1 cellular context compared by ENCODE assay signal in the genomic region with DNA sequence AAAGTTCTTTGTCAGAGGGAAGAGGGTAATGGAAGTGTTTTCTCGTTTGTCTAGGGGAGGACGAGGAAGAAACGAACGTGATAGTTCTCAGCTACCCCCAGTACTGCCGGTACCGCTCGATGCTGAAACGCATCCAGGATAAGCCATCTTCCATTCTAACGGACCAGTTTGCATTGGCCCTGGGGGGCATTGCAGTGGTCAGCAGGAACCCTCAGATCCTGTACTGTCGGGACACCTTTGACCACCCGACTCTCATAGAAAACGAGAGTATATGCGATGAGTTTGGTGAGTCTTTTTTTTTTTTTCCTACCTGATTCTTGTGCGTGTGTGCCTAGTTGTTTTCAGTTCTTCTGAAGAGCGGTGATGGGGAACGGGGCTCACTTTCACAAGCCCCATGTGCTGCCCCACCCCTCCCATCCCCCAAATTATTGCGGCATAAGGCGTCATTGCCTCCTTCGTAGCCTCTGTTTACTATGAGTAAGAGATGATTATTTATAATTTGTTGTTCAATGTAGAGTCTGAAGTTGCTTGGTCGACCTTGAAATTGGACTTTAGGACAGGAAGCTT.
A peak's percentile ranks its signal among the peaks of the same experiment; 100 is the strongest.
TF ChIP-seq lines count a peak whose summit lies in the region.

No MANE protein-coding gene starts in this region.

TF ChIP-seq in GM12878, 131 proteins besides CTCF, POLR2A, EP300 and RAD21 (continued from another document):
- TF ChIP-seq, protein P1, sequence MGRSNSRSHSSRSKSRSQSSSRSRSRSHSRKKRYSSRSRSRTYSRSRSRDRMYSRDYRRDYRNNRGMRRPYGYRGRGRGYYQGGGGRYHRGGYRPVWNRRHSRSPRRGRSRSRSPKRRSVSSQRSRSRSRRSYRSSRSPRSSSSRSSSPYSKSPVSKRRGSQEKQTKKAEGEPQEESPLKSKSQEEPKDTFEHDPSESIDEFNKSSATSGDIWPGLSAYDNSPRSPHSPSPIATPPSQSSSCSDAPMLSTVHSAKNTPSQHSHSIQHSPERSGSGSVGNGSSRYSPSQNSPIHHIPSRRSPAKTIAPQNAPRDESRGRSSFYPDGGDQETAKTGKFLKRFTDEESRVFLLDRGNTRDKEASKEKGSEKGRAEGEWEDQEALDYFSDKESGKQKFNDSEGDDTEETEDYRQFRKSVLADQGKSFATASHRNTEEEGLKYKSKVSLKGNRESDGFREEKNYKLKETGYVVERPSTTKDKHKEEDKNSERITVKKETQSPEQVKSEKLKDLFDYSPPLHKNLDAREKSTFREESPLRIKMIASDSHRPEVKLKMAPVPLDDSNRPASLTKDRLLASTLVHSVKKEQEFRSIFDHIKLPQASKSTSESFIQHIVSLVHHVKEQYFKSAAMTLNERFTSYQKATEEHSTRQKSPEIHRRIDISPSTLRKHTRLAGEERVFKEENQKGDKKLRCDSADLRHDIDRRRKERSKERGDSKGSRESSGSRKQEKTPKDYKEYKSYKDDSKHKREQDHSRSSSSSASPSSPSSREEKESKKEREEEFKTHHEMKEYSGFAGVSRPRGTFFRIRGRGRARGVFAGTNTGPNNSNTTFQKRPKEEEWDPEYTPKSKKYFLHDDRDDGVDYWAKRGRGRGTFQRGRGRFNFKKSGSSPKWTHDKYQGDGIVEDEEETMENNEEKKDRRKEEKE (IDR thresholded peaks at IDR 0.05) = no peak
- peak; percentile 85 for TF ChIP-seq ATF7 (IDR thresholded peaks at IDR 0.05; ENCODE audit: low read depth)
- TF ChIP-seq NRF1 (conservative IDR thresholded peaks at IDR 0.05; ENCODE audit: low read depth, low read length) = no peak
- TF ChIP-seq YY1 (IDR thresholded peaks at IDR 0.05; ENCODE audit: low read depth, low read length) = peak; percentile 83
- TF ChIP-seq TCF3 (IDR thresholded peaks at IDR 0.05; ENCODE audit: borderline replicate concordance, insufficient read depth, low read depth, low read length) = peak; percentile 92
- peak; percentile 97 for TF ChIP-seq CREB1 (IDR thresholded peaks at IDR 0.05; ENCODE audit: low read depth)
- TF ChIP-seq, protein P2, sequence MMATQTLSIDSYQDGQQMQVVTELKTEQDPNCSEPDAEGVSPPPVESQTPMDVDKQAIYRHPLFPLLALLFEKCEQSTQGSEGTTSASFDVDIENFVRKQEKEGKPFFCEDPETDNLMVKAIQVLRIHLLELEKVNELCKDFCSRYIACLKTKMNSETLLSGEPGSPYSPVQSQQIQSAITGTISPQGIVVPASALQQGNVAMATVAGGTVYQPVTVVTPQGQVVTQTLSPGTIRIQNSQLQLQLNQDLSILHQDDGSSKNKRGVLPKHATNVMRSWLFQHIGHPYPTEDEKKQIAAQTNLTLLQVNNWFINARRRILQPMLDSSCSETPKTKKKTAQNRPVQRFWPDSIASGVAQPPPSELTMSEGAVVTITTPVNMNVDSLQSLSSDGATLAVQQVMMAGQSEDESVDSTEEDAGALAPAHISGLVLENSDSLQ (IDR thresholded peaks at IDR 0.05) = peak; percentile 8; the same call in 1 of the 2 replicates
- TF ChIP-seq BCL11A (IDR thresholded peaks at IDR 0.05; ENCODE audit: low read depth, low read length) = peak; percentile 95
- peak; percentile 88 for TF ChIP-seq TCF12 (IDR thresholded peaks at IDR 0.05; ENCODE audit: low read depth, low read length)
- TF ChIP-seq, protein P3, sequence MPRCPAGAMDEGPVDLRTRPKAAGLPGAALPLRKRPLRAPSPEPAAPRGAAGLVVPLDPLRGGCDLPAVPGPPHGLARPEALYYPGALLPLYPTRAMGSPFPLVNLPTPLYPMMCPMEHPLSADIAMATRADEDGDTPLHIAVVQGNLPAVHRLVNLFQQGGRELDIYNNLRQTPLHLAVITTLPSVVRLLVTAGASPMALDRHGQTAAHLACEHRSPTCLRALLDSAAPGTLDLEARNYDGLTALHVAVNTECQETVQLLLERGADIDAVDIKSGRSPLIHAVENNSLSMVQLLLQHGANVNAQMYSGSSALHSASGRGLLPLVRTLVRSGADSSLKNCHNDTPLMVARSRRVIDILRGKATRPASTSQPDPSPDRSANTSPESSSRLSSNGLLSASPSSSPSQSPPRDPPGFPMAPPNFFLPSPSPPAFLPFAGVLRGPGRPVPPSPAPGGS (IDR thresholded peaks at IDR 0.05; ENCODE audit: borderline replicate concordance, insufficient read depth, low read depth, low read length, poor library complexity, severe bottlenecking) = peak; percentile 68
- TF ChIP-seq BRCA1 (IDR thresholded peaks at IDR 0.05; ENCODE audit: low read depth, low read length) = no peak
- TF ChIP-seq JUND (IDR thresholded peaks at IDR 0.05; ENCODE audit: low read depth, low read length) = peak; percentile 65; the same call in 1 of the 2 replicates
- peak; percentile 59 for TF ChIP-seq DPF2 (IDR thresholded peaks at IDR 0.05)
- TF ChIP-seq MTA3 (IDR thresholded peaks at IDR 0.05; ENCODE audit: borderline replicate concordance, low read length) = peak; percentile 90; the same call in 1 of the 2 replicates
- no peak for TF ChIP-seq CBX3 (IDR thresholded peaks at IDR 0.05; ENCODE audit: borderline replicate concordance, low read depth)
- no peak for TF ChIP-seq RB1 (IDR thresholded peaks at IDR 0.05; ENCODE audit: borderline replicate concordance)
- TF ChIP-seq TBL1XR1 (IDR thresholded peaks at IDR 0.05; ENCODE audit: low read depth, low read length) = peak; percentile 90
- TF ChIP-seq POLR2AphosphoS5 (IDR thresholded peaks at IDR 0.05; ENCODE audit: low read length) = peak; percentile 86
- no peak for TF ChIP-seq MYB (IDR thresholded peaks at IDR 0.05; ENCODE audit: borderline replicate concordance, low read depth, low read length)
- TF ChIP-seq ETV6 (conservative IDR thresholded peaks at IDR 0.05 in 1 of 2, IDR thresholded peaks at IDR 0.05 in 1 of 2; ENCODE audit: borderline replicate concordance in 1 of 2, low read depth in 1 of 2) = peak in 1 of 2 experiments; percentile 70; a peak in 2 of 4 replicates
- peak; percentile 79 for TF ChIP-seq BACH1 (IDR thresholded peaks at IDR 0.05; ENCODE audit: borderline replicate concordance)
- TF ChIP-seq, protein P4, sequence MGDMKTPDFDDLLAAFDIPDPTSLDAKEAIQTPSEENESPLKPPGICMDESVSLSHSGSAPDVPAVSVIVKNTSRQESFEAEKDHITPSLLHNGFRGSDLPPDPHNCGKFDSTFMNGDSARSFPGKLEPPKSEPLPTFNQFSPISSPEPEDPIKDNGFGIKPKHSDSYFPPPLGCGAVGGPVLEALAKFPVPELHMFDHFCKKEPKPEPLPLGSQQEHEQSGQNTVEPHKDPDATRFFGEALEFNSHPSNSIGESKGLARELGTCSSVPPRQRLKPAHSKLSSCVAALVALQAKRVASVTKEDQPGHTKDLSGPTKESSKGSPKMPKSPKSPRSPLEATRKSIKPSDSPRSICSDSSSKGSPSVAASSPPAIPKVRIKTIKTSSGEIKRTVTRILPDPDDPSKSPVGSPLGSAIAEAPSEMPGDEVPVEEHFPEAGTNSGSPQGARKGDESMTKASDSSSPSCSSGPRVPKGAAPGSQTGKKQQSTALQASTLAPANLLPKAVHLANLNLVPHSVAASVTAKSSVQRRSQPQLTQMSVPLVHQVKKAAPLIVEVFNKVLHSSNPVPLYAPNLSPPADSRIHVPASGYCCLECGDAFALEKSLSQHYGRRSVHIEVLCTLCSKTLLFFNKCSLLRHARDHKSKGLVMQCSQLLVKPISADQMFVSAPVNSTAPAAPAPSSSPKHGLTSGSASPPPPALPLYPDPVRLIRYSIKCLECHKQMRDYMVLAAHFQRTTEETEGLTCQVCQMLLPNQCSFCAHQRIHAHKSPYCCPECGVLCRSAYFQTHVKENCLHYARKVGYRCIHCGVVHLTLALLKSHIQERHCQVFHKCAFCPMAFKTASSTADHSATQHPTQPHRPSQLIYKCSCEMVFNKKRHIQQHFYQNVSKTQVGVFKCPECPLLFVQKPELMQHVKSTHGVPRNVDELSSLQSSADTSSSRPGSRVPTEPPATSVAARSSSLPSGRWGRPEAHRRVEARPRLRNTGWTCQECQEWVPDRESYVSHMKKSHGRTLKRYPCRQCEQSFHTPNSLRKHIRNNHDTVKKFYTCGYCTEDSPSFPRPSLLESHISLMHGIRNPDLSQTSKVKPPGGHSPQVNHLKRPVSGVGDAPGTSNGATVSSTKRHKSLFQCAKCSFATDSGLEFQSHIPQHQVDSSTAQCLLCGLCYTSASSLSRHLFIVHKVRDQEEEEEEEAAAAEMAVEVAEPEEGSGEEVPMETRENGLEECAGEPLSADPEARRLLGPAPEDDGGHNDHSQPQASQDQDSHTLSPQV (IDR thresholded peaks at IDR 0.05) = 0 out of 2 replicates have a peak, but pooled peaks have one; percentile 46
- peak; percentile 54; the same call in 1 of the 2 replicates for TF ChIP-seq TARDBP (IDR thresholded peaks at IDR 0.05; ENCODE audit: borderline replicate concordance)
- TF ChIP-seq CHD1 (IDR thresholded peaks at IDR 0.05; ENCODE audit: low read depth, low read length) = no peak
- no peak for TF ChIP-seq PAX8 (IDR thresholded peaks at IDR 0.05)
- TF ChIP-seq MXI1 (IDR thresholded peaks at IDR 0.05; ENCODE audit: low read depth, low read length) = peak; percentile 71
- TF ChIP-seq SUPT20H (IDR thresholded peaks at IDR 0.05; ENCODE audit: borderline replicate concordance, control insufficient read depth, low read depth, low read length) = no peak
- TF ChIP-seq, protein P5, sequence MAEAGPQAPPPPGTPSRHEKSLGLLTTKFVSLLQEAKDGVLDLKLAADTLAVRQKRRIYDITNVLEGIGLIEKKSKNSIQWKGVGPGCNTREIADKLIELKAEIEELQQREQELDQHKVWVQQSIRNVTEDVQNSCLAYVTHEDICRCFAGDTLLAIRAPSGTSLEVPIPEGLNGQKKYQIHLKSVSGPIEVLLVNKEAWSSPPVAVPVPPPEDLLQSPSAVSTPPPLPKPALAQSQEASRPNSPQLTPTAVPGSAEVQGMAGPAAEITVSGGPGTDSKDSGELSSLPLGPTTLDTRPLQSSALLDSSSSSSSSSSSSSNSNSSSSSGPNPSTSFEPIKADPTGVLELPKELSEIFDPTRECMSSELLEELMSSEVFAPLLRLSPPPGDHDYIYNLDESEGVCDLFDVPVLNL (IDR thresholded peaks at IDR 0.05; ENCODE audit: low read depth, low read length) = no peak
- TF ChIP-seq IRF4 (IDR thresholded peaks at IDR 0.05; ENCODE audit: low read depth, low read length) = peak; percentile 82
- peak in 1 of 2 experiments; percentile 28; a peak in 1 of 3 replicates for TF ChIP-seq EGR1 (IDR thresholded peaks at IDR 0.05; ENCODE audit: borderline replicate concordance in 1 of 2, low read depth in 2 of 2, low read length in 2 of 2)
- peak; percentile 70 for TF ChIP-seq JUNB (IDR thresholded peaks at IDR 0.05)
- TF ChIP-seq WRNIP1 (IDR thresholded peaks at IDR 0.05; ENCODE audit: borderline replicate concordance, low read depth, low read length) = peak; percentile 61; the same call in 1 of the 2 replicates
- TF ChIP-seq RCOR1 (conservative IDR thresholded peaks at IDR 0.05; ENCODE audit: low read depth, low read length) = 0 out of 2 replicates have a peak, but pooled peaks have one; percentile 93
- TF ChIP-seq NFIC (IDR thresholded peaks at IDR 0.05; ENCODE audit: low read depth, low read length) = peak; percentile 96
- peak; percentile 90 for TF ChIP-seq MEF2A (IDR thresholded peaks at IDR 0.05; ENCODE audit: insufficient read depth, low read depth, low read length)
- peak; percentile 96 for TF ChIP-seq CREM (IDR thresholded peaks at IDR 0.05; ENCODE audit: low read depth)
- no peak for TF ChIP-seq HDAC2 (IDR thresholded peaks at IDR 0.05)
- TF ChIP-seq BHLHE40 (IDR thresholded peaks at IDR 0.05; ENCODE audit: borderline replicate concordance in 1 of 2, low read depth in 2 of 2, low read length in 1 of 2) = peak; percentile 62 to 77
- peak; percentile 82 to 83 for TF ChIP-seq IKZF2 (IDR thresholded peaks at IDR 0.05)
- TF ChIP-seq ZBED1 (IDR thresholded peaks at IDR 0.05; ENCODE audit: borderline replicate concordance) = peak; percentile 97
- no peak for TF ChIP-seq SRF (IDR thresholded peaks at IDR 0.05; ENCODE audit: low read depth in 2 of 2, low read length in 2 of 2)
- TF ChIP-seq MTA2 (IDR thresholded peaks at IDR 0.05; ENCODE audit: low read depth) = peak; percentile 91
- no peak for TF ChIP-seq SMAD5 (IDR thresholded peaks at IDR 0.05; ENCODE audit: low read depth)
- TF ChIP-seq RELA (IDR thresholded peaks at IDR 0.05; ENCODE audit: borderline replicate concordance, partially characterized antibody) = peak; percentile 79
- peak; percentile 33; the same call in 1 of the 2 replicates for TF ChIP-seq SMC3 (IDR thresholded peaks at IDR 0.05; ENCODE audit: borderline replicate concordance, low read length)
- TF ChIP-seq, protein P6, sequence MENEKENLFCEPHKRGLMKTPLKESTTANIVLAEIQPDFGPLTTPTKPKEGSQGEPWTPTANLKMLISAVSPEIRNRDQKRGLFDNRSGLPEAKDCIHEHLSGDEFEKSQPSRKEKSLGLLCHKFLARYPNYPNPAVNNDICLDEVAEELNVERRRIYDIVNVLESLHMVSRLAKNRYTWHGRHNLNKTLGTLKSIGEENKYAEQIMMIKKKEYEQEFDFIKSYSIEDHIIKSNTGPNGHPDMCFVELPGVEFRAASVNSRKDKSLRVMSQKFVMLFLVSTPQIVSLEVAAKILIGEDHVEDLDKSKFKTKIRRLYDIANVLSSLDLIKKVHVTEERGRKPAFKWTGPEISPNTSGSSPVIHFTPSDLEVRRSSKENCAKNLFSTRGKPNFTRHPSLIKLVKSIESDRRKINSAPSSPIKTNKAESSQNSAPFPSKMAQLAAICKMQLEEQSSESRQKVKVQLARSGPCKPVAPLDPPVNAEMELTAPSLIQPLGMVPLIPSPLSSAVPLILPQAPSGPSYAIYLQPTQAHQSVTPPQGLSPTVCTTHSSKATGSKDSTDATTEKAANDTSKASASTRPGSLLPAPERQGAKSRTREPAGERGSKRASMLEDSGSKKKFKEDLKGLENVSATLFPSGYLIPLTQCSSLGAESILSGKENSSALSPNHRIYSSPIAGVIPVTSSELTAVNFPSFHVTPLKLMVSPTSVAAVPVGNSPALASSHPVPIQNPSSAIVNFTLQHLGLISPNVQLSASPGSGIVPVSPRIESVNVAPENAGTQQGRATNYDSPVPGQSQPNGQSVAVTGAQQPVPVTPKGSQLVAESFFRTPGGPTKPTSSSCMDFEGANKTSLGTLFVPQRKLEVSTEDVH (IDR thresholded peaks at IDR 0.05; ENCODE audit: low read depth, partially characterized antibody) = peak; percentile 48
TF ChIP-seq in GM12878: peak in this region for 67.
